ENCODE assay signal across 8 cellular contexts in genomic region chr4:72569719-72570235, GRCh38. TPM values are rescaled to one million over a fixed set of nuclear protein-coding genes. Genes with fewer than 3 reads are reported as not detected.
A peak's percentile ranks its signal among the peaks of the same experiment; 100 is the strongest.
DNase-seq lines count a peak whose midpoint lies in the region; ATAC-seq and TF ChIP-seq lines count a peak whose summit lies in the region.

No MANE protein-coding gene starts in this region.

- H4K20me1 ChIP-seq in osteoblast (ENCODE audit: insufficient read depth, low read length), result no peaks in the 10 kb centered on the region

- DNase-seq in BJ (ENCODE audit: low read depth), result no peak
- no peak for DNase-seq in Peyer's patch
- no peak for DNase-seq in fibroblast of mammary gland (ENCODE audit: low read depth)
- peak; percentile 81 for DNase-seq in osteoblast (ENCODE audit: insufficient read length, low spot score, missing footprints)
- DNase-seq in activated effector memory CD4-positive, alpha-beta T cell treated with anti-CD3 and anti-CD28 coated beads, Interleukin-2, amount 50 U/mL, for 16 hours, result no peak

- ATAC-seq in HG02571 (IDR thresholded peaks at IDR 0.05; ENCODE audit: unreplicated experiment) (no peak), HG02852 (IDR thresholded peaks at IDR 0.05; ENCODE audit: unreplicated experiment) (no peak), GM21360 (IDR thresholded peaks at IDR 0.05; ENCODE audit: unreplicated experiment) (no peak)

- H3K4me1 ChIP-seq in Peyer's patch (peaks cover 0 to 7% (median 0%) of the 10 kb centered on the region in 4 donors), osteoblast (ENCODE audit: insufficient read depth, low read length) (peaks cover 9% of the 10 kb centered on the region)

- H3K4me3 ChIP-seq in BJ (ENCODE audit: low read depth, low read length), result peak overlapping the region; percentile 45; the same call in 1 of the 2 replicates
- H3K4me3 ChIP-seq in Peyer's patch, result peak overlapping the region in 3 of 4 donors; percentile 30 to 55 (median 40)
- peak overlapping the region; percentile 80 for H3K4me3 ChIP-seq in fibroblast of mammary gland (ENCODE audit: control insufficient read depth, low read depth, low read length)
- H3K4me3 ChIP-seq in osteoblast (ENCODE audit: insufficient read depth, low read length), result peak overlapping the region; percentile 74

- H3K36me3 ChIP-seq in BJ (ENCODE audit: control insufficient read depth, insufficient read depth, low read length) (no peaks in the 10 kb centered on the region), Peyer's patch (no peaks in the 10 kb centered on the region), osteoblast (ENCODE audit: insufficient read depth, low read length) (no peaks in the 10 kb centered on the region)

- H3K27ac ChIP-seq in Peyer's patch (peak overlapping the region in 2 of 4 donors; percentile 38 to 49), osteoblast (ENCODE audit: low read depth, low read length) (no peak overlapping the region)

- H3K79me2 ChIP-seq in osteoblast (ENCODE audit: insufficient read depth, low read length), result no peaks in the 10 kb centered on the region

- CTCF ChIA-PET in BJ (lab: Yijun Ruan, JAX), result interaction anchor here (1.1 kb wide), 1 partner anchor 23 kb away, joined by 3 read pairs; no protein-coding TSS in a partner anchor

- POLR2A ChIA-PET in BJ (lab: Charles Lee), result interaction anchor here (0.6 kb wide), 1 partner anchor 22 kb away, joined by 3 read pairs; no protein-coding TSS in a partner anchor

- H2AFZ ChIP-seq in osteoblast (ENCODE audit: low read length), result peak overlapping the region; percentile 81

- peak overlapping the region; percentile 89 for H3K4me2 ChIP-seq in osteoblast (ENCODE audit: insufficient read depth, low read length)

- TF ChIP-seq CTCF in BJ (IDR thresholded peaks at IDR 0.05; ENCODE audit: insufficient read depth, low read depth, low read length) (no peak), Peyer's patch (IDR thresholded peaks at IDR 0.05) (no peak), fibroblast of mammary gland (conservative IDR thresholded peaks at IDR 0.05; ENCODE audit: control insufficient read depth, insufficient read depth, low read depth, low read length) (no peak), osteoblast (IDR thresholded peaks at IDR 0.05; ENCODE audit: extremely low read depth, low read depth, low read length) (no peak)

- H3K27me3 ChIP-seq in BJ (ENCODE audit: control insufficient read depth, insufficient read depth, low read length), result peaks cover 2% of the 10 kb centered on the region
- no peaks in the 10 kb centered on the region for H3K27me3 ChIP-seq in Peyer's patch
- peaks cover 7% of the 10 kb centered on the region for H3K27me3 ChIP-seq in osteoblast (ENCODE audit: insufficient read depth, low read length)

- H3K9me3 ChIP-seq in Peyer's patch (no peaks in the 10 kb centered on the region), osteoblast (ENCODE audit: low read depth, low read length) (no peaks in the 10 kb centered on the region)

- TF ChIP-seq POLR2A in Peyer's patch (IDR thresholded peaks at IDR 0.05), result no peak

RNA-seq across cellular contexts. Expression of gene ADAMTS3, which starts 0.8 kb away (rescaled TPM):
- polyA plus RNA-seq in BJ (2011; rRNA removed), result 0.70 and 1.0 TPM in 2 replicates
- 1.3 and 1.7 TPM in 2 replicates for polyA minus RNA-seq in BJ (2011; rRNA and poly(A)+ RNA removed)
- 1 to 10 TPM in 1 of 4 donors, under 1 TPM in 1, not detected in 2; 0.54 to 1.7 TPM for total RNA-seq in Peyer's patch
- total RNA-seq in osteoblast, result 1.2 and 2.2 TPM in 2 replicates
